In genomic region chr17:10292057-10292931, GRCh38 we compare ENCODE assay signal across 8 cellular contexts.
DNase-seq lines count a peak whose midpoint lies in the region; ATAC-seq and TF ChIP-seq lines count a peak whose summit lies in the region.

No MANE protein-coding gene starts in this region.

- H3K4me1 ChIP-seq in foreskin keratinocyte, result peaks cover 10% of the 10 kb centered on the region

- no peaks in the 10 kb centered on the region for H3K36me3 Mint-ChIP-seq in natural killer cell
- no peaks in the 10 kb centered on the region for H3K36me3 Mint-ChIP-seq in natural killer cell treated with Interleukin-12 subunit alpha and Interleukin-12 subunit beta and Interleukin-15 and Interleukin-18, amount 100 ng/mL, for 72 hours

- H3K4me1 Mint-ChIP-seq in natural killer cell, result peaks cover 0 to 7% of the 10 kb centered on the region in 2 donors
- H3K4me1 Mint-ChIP-seq in natural killer cell treated with Interleukin-12 subunit alpha and Interleukin-12 subunit beta and Interleukin-15 and Interleukin-18, amount 100 ng/mL, for 72 hours (ENCODE audit: low read depth in 2 of 2), result peaks cover 0 to 3% of the 10 kb centered on the region in 2 donors

- intact Hi-C loops in natural killer cell (cut with micrococcal nuclease), result loop anchor here (10.0 kb wide), 1 partner anchor 367 kb away; no protein-coding TSS in a partner anchor

- ATAC-seq in natural killer cell (peak in 2 of 3 donors; percentile 43 to 72), foreskin keratinocyte (peak; percentile 97), GM18520 (IDR thresholded peaks at IDR 0.05; ENCODE audit: unreplicated experiment) (no peak), HG02588 (IDR thresholded peaks at IDR 0.05; ENCODE audit: unreplicated experiment) (no peak)
- ATAC-seq in natural killer cell treated with Interleukin-12 subunit alpha and Interleukin-12 subunit beta and Interleukin-15 and Interleukin-18, amount 100 ng/mL, for 72 hours, result no peak

- no peak overlapping the region for H3K27ac Mint-ChIP-seq in natural killer cell
- no peak overlapping the region for H3K27ac Mint-ChIP-seq in natural killer cell treated with Interleukin-12 subunit alpha and Interleukin-12 subunit beta and Interleukin-15 and Interleukin-18, amount 100 ng/mL, for 72 hours

- H3K27me3 Mint-ChIP-seq in natural killer cell (ENCODE audit: low read depth in 2 of 2), result peaks cover 21 to 34% of the 10 kb centered on the region in 2 donors
- H3K27me3 Mint-ChIP-seq in natural killer cell treated with Interleukin-12 subunit alpha and Interleukin-12 subunit beta and Interleukin-15 and Interleukin-18, amount 100 ng/mL, for 72 hours, result peaks cover 21 to 45% of the 10 kb centered on the region in 2 donors

- H3K9me3 Mint-ChIP-seq in natural killer cell, result no peaks in the 10 kb centered on the region
- H3K9me3 Mint-ChIP-seq in natural killer cell treated with Interleukin-12 subunit alpha and Interleukin-12 subunit beta and Interleukin-15 and Interleukin-18, amount 100 ng/mL, for 72 hours, result no peaks in the 10 kb centered on the region

- no peaks in the 10 kb centered on the region for H3K27me3 ChIP-seq in foreskin keratinocyte

- H3K27ac ChIP-seq in foreskin keratinocyte, result peak overlapping the region; percentile 72

- no peak for TF ChIP-seq CTCF in natural killer cell (IDR thresholded peaks at IDR 0.05)
- TF ChIP-seq CTCF in foreskin keratinocyte (conservative IDR thresholded peaks at IDR 0.05), result no peak

- DNase-seq in natural killer cell, result no peak
- DNase-seq in natural killer cell treated with Interleukin-12 subunit alpha and Interleukin-12 subunit beta and Interleukin-15 and Interleukin-18, amount 100 ng/mL, for 72 hours (ENCODE audit: low spot score), result no peak
- peak; percentile 97 for DNase-seq in HT1080 (ENCODE audit: low read depth)
- DNase-seq in foreskin keratinocyte, result peak; percentile 49 to 90
- DNase-seq in T-helper 2 cell, result no peak
- no peak for DNase-seq in T-helper 9 cell

- no peak overlapping the region for H3K4me3 Mint-ChIP-seq in natural killer cell
- H3K4me3 Mint-ChIP-seq in natural killer cell treated with Interleukin-12 subunit alpha and Interleukin-12 subunit beta and Interleukin-15 and Interleukin-18, amount 100 ng/mL, for 72 hours, result no peak overlapping the region

Comparison
In these comparisons a context has a peak if more than half of its experiments do, and no peak if none do; other contexts are left out.
1. ATAC-seq: peak in natural killer cell (2 of 3) and foreskin keratinocyte (single experiment); none in natural killer cell treated with Interleukin-12 subunit alpha and Interleukin-12 subunit beta and Interleukin-15 and Interleukin-18, amount 100 ng/mL, for 72 hours (0 of 2), GM18520 (single experiment) and HG02588 (single experiment).
2. DNase-seq: peak in HT1080 (single experiment) and foreskin keratinocyte (2 of 2); none in natural killer cell (single experiment), natural killer cell treated with Interleukin-12 subunit alpha and Interleukin-12 subunit beta and Interleukin-15 and Interleukin-18, amount 100 ng/mL, for 72 hours (single experiment), T-helper 2 cell (0 of 5) and T-helper 9 cell (single experiment).